Comparison of ENCODE assay signal across 8 cellular contexts in genomic region chr5:163564321-163564924, GRCh38. TPM values are rescaled to one million over a fixed set of nuclear protein-coding genes. Genes with fewer than 3 reads are reported as not detected.
DNase-seq lines count a peak whose midpoint lies in the region; ATAC-seq and TF ChIP-seq lines count a peak whose summit lies in the region.

No MANE protein-coding gene starts in this region.

- H3K4me1 ChIP-seq in Peyer's patch (peaks cover 0 to 19% (median 6%) of the 10 kb centered on the region in 4 donors), ovary (ENCODE audit: insufficient read depth) (peaks cover 4% of the 10 kb centered on the region), uterus (no peaks in the 10 kb centered on the region)

- no peak for TF ChIP-seq POLR2A in Peyer's patch (IDR thresholded peaks at IDR 0.05)
- TF ChIP-seq POLR2A in ovary (IDR thresholded peaks at IDR 0.05): no peak
- no peak for TF ChIP-seq POLR2A in uterus (IDR thresholded peaks at IDR 0.05)

- H3K27ac ChIP-seq in Peyer's patch (no peak overlapping the region), ovary (no peak overlapping the region), uterus (no peak overlapping the region)

- H3K27me3 ChIP-seq in Peyer's patch (no peaks in the 10 kb centered on the region), ovary (no peaks in the 10 kb centered on the region), uterus (no peaks in the 10 kb centered on the region)

- H3K4me3 ChIP-seq in GM12875 (ENCODE audit: low read depth, low read length) (no peak overlapping the region), Peyer's patch (no peak overlapping the region), fibroblast of villous mesenchyme (ENCODE audit: low read depth, low read length) (no peak overlapping the region), ovary (no peak overlapping the region), uterus (no peak overlapping the region)

- peak; percentile 64; the same call in 1 of the 2 replicates for TF ChIP-seq CTCF in GM12875 (IDR thresholded peaks at IDR 0.05; ENCODE audit: borderline replicate concordance, insufficient read depth, low read depth, low read length)
- TF ChIP-seq CTCF in Peyer's patch (IDR thresholded peaks at IDR 0.05): peak; percentile 74 to 96 (median 92)
- TF ChIP-seq CTCF in fibroblast of villous mesenchyme (IDR thresholded peaks at IDR 0.05; ENCODE audit: insufficient read depth, low read depth, low read length): peak; percentile 92
- peak; percentile 41 to 77 (median 71) for TF ChIP-seq CTCF in ovary (IDR thresholded peaks at IDR 0.05)
- TF ChIP-seq CTCF in uterus (IDR thresholded peaks at IDR 0.05): peak; percentile 77 to 84 (median 78)

- in situ Hi-C loops in ACHN (cut with HindIII; ENCODE audit: low pct_ligation_motif_present, low pct_unique_long_range_greater_than_20kb, low sequenced_read_pairs): no loop called here

- no peak for TF ChIP-seq EP300 in ovary (IDR thresholded peaks at IDR 0.05)

- H3K36me3 ChIP-seq in Peyer's patch (no peaks in the 10 kb centered on the region), ovary (no peaks in the 10 kb centered on the region), uterus (no peaks in the 10 kb centered on the region)

- 4 to 8% (median 7%) methylated on average over 7 of the region's 7 CpGs for WGBS in ovary, 3 donors

- DNase-seq in ACHN (peak; percentile 54), Peyer's patch (peak in 2 of 3 donors; percentile 64 to 85), fibroblast of villous mesenchyme (ENCODE audit: low read depth) (peak; percentile 69), ovary (peak; percentile 21 to 66 (median 50)), uterus (peak; percentile 39 to 41)
- DNase-seq in activated T-helper 9 cell treated with anti-CD3 and anti-CD28 coated beads, Interleukin-2, amount 50 U/mL, for 16 hours (ENCODE audit: low read depth): peak; percentile 37

- ATAC-seq in HG03354 (IDR thresholded peaks at IDR 0.05; ENCODE audit: poor library complexity, severe bottlenecking, unreplicated experiment): peak; percentile 58

- H3K9me3 ChIP-seq in Peyer's patch: no peaks in the 10 kb centered on the region
- no peaks in the 10 kb centered on the region for H3K9me3 ChIP-seq in ovary
- no peaks in the 10 kb centered on the region for H3K9me3 ChIP-seq in uterus

- intact Hi-C loops in ovary (cut with DNase I) (loop anchor here in 1 of 4 donors (10.0 kb wide), 1 partner anchor 940 kb away; no protein-coding TSS in a partner anchor), uterus (cut with DNase I; ENCODE audit: low total_unique reads) (no loop called here)

RNA-seq across cellular contexts. Expression of gene MAT2B, which starts 59.0 kb away (rescaled TPM):
- 10 to 100 TPM; 34.6 to 65.3 (median 51.1) TPM for total RNA-seq in Peyer's patch
- 38.7 and 73.0 TPM in 2 replicates for total RNA-seq in fibroblast of villous mesenchyme
- total RNA-seq in ovary: 10 to 100 TPM; 46.6 to 67.8 (median 54.0) TPM
- 10 to 100 TPM; 81.6 to 83.0 TPM for polyA plus RNA-seq in ovary
- 10 to 100 TPM; 40.0 to 93.1 (median 63.2) TPM for total RNA-seq in uterus
